8 cellular contexts compared by ENCODE assay signal in the genomic region with DNA sequence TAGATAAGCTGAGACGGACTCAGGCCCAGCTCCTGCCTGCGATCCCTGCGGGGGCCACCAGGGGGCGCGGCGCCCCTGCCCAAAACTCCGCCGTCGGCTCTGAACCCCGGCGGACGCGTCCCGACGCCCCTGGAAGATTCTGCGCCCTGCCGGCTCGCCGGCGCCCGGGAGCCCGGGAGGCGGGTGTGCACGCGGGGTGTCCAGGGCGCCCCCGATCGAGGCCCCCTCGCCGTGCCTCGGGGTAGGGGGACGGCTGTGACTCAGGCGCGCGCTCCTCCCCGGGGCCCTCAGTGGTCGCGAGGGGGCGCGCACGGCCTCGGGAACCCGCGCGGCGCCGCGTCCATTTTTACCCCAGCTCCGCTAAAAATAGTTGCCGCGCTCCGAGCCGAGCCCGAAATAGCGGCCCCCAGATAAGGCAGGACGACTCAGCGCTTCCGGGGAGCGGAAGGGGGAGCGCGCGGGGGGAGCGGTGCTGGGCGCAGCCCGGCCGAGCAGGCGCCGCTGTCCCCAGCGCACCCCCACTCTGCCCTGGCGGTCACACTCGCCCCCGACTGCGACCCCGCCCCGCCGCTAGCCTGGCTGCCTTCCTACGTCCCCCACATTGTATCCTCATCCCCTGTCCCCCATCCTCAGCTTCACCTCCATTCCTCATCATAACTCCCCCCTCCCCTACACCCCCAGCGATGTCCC. TPM values are rescaled to one million over a fixed set of nuclear protein-coding genes. Genes with fewer than 3 reads are reported as not detected.
A peak's percentile ranks its signal among the peaks of the same experiment; 100 is the strongest.
DNase-seq lines count a peak whose midpoint lies in the region; ATAC-seq and TF ChIP-seq lines count a peak whose summit lies in the region.

No MANE protein-coding gene starts in this region.

- H3K79me2 ChIP-seq in PC-3 (ENCODE audit: low read length): no peaks in the 10 kb centered on the region

- H3K9me3 Mint-ChIP-seq in activated T-cell treated with anti-CD3 and anti-CD28 coated beads, Interleukin-2, amount 50 U/mL, for 4 hours: no peaks in the 10 kb centered on the region
- no peaks in the 10 kb centered on the region for H3K9me3 Mint-ChIP-seq in stimulated activated effector memory CD8-positive, alpha-beta T cell treated with anti-CD3 and anti-CD28 coated beads, Interleukin-12 subunit alpha, Interleukin-12 subunit beta, amount 100 ng/mL, for 72 hours

- H3K36me3 ChIP-seq in PC-3 (ENCODE audit: low read depth, low read length): no peaks in the 10 kb centered on the region
- peaks cover 0 to 4% of the 10 kb centered on the region in 2 donors for H3K36me3 ChIP-seq in muscle layer of duodenum (ENCODE audit: control insufficient read depth in 1 of 2, insufficient read depth in 2 of 2, low read length in 2 of 2)

- peak; percentile 86 for TF ChIP-seq CTCF in PC-3 (conservative IDR thresholded peaks at IDR 0.05; ENCODE audit: low read depth, low read length)

- no peaks in the 10 kb centered on the region for H4K20me1 ChIP-seq in PC-3 (ENCODE audit: low read length)

- H3F3A ChIP-seq in PC-3 (ENCODE audit: low read length, unreplicated experiment): no peaks in the 10 kb centered on the region

- peak overlapping the region; percentile 78 for H3K4me2 ChIP-seq in PC-3 (ENCODE audit: low read length)

- H3K36me3 Mint-ChIP-seq in activated T-cell treated with anti-CD3 and anti-CD28 coated beads, Interleukin-2, amount 50 U/mL, for 4 hours (ENCODE audit: insufficient read depth): no peaks in the 10 kb centered on the region
- H3K36me3 Mint-ChIP-seq in stimulated activated effector memory CD8-positive, alpha-beta T cell treated with anti-CD3 and anti-CD28 coated beads, Interleukin-12 subunit alpha, Interleukin-12 subunit beta, amount 100 ng/mL, for 72 hours: peaks cover 13% of the 10 kb centered on the region

- H3K4me1 Mint-ChIP-seq in activated T-cell treated with anti-CD3 and anti-CD28 coated beads, Interleukin-2, amount 50 U/mL, for 4 hours (ENCODE audit: low read depth): peaks cover 31% of the 10 kb centered on the region
- H3K4me1 Mint-ChIP-seq in stimulated activated effector memory CD8-positive, alpha-beta T cell treated with anti-CD3 and anti-CD28 coated beads, Interleukin-12 subunit alpha, Interleukin-12 subunit beta, amount 100 ng/mL, for 72 hours: peaks cover 40% of the 10 kb centered on the region

- no peaks in the 10 kb centered on the region for H3K27me3 Mint-ChIP-seq in activated T-cell treated with anti-CD3 and anti-CD28 coated beads, Interleukin-2, amount 50 U/mL, for 4 hours (ENCODE audit: low read depth)

- H3K4me1 ChIP-seq in PC-3 (ENCODE audit: insufficient read depth, low read length): peaks cover 14% of the 10 kb centered on the region
- peaks cover 3 to 20% of the 10 kb centered on the region in 2 donors for H3K4me1 ChIP-seq in muscle layer of duodenum (ENCODE audit: control insufficient read depth in 1 of 2, insufficient read depth in 2 of 2, low read length in 2 of 2)

- DNase-seq in COLO829 (ENCODE audit: low spot score) (peak; percentile 52), PC-3 (peak; percentile 66)
- peak; percentile 82 for DNase-seq in activated T-cell treated with anti-CD3 and anti-CD28 coated beads, Interleukin-2, amount 50 U/mL, for 4 hours
- DNase-seq in stimulated activated effector memory CD8-positive, alpha-beta T cell treated with anti-CD3 and anti-CD28 coated beads, Interleukin-12 subunit alpha, Interleukin-12 subunit beta, amount 100 ng/mL, for 72 hours (ENCODE audit: low spot score in 2 of 2): peak; percentile 93 to 95

- H3K9me3 ChIP-seq in PC-3 (ENCODE audit: low read length) (no peaks in the 10 kb centered on the region), muscle layer of duodenum (ENCODE audit: control insufficient read depth in 1 of 2, low read length in 2 of 2) (no peaks in the 10 kb centered on the region)

- H3K4me3 ChIP-seq in PC-3 (ENCODE audit: low read length): peak overlapping the region; percentile 76
- peak overlapping the region; percentile 16 to 67 for H3K4me3 ChIP-seq in muscle layer of duodenum (ENCODE audit: low read depth in 1 of 2, low read length in 2 of 2)

- BruUV-seq in PC-3 (replicated peaks; lab: Mats Ljungman, UMichigan): no TSS peak

- peak overlapping the region; percentile 74 for H3K4me3 Mint-ChIP-seq in activated T-cell treated with anti-CD3 and anti-CD28 coated beads, Interleukin-2, amount 50 U/mL, for 4 hours
- H3K4me3 Mint-ChIP-seq in stimulated activated effector memory CD8-positive, alpha-beta T cell treated with anti-CD3 and anti-CD28 coated beads, Interleukin-12 subunit alpha, Interleukin-12 subunit beta, amount 100 ng/mL, for 72 hours: peak overlapping the region; percentile 72

- peak overlapping the region; percentile 87 for H3K27ac Mint-ChIP-seq in stimulated activated effector memory CD8-positive, alpha-beta T cell treated with anti-CD3 and anti-CD28 coated beads, Interleukin-12 subunit alpha, Interleukin-12 subunit beta, amount 100 ng/mL, for 72 hours

- intact Hi-C loops in PC-3 (cut with micrococcal nuclease): loop anchor here (1.0 kb wide), 1 partner anchor 39 kb away; no protein-coding TSS in a partner anchor

- H2AFZ ChIP-seq in PC-3 (ENCODE audit: low read length): peak overlapping the region; percentile 69; the same call in 1 of the 2 replicates

- H3K9me2 ChIP-seq in PC-3 (replicated peaks; ENCODE audit: low read length): no peaks in the 10 kb centered on the region

- peak overlapping the region; percentile 76 for H3K9ac ChIP-seq in PC-3 (ENCODE audit: low read length)

- peak overlapping the region; percentile 20; the same call in 1 of the 2 replicates for H3K27ac ChIP-seq in PC-3 (ENCODE audit: low read length)
- peak overlapping the region; percentile 72 for H3K27ac ChIP-seq in muscle layer of duodenum (ENCODE audit: low read length)

- peak; percentile 55 for ATAC-seq in GM19395 (IDR thresholded peaks at IDR 0.05; ENCODE audit: unreplicated experiment)
- peak; percentile 51 for ATAC-seq in HG03520 (IDR thresholded peaks at IDR 0.05; ENCODE audit: unreplicated experiment)
- peak; percentile 25 for ATAC-seq in PC-3
- peak; percentile 79 to 81 for ATAC-seq in activated T-cell treated with anti-CD3 and anti-CD28 coated beads, Interleukin-2, amount 50 U/mL, for 4 hours
- ATAC-seq in esophagus mucosa: peak; percentile 50
- peak; percentile 85 for ATAC-seq in stimulated activated effector memory CD8-positive, alpha-beta T cell treated with anti-CD3 and anti-CD28 coated beads, Interleukin-12 subunit alpha, Interleukin-12 subunit beta, amount 100 ng/mL, for 72 hours

- CTCF ChIA-PET in PC-3 (lab: Charles Lee): interaction anchor here (0.6 to 1.3 kb wide), 3 partner anchors 39 to 299 kb away, joined by 3 to 60 read pairs (median 13); no protein-coding TSS in a partner anchor

- H3K27me3 ChIP-seq in PC-3 (ENCODE audit: low read length): no peaks in the 10 kb centered on the region
- no peaks in the 10 kb centered on the region for H3K27me3 ChIP-seq in muscle layer of duodenum (ENCODE audit: low read depth, low read length)

- POLR2A ChIA-PET in PC-3 (lab: Charles Lee; ENCODE audit: unreplicated experiment): interaction anchor here (0.6 kb wide), 1 partner anchor 16 kb away, joined by 3 read pairs; no protein-coding TSS in a partner anchor

RNA-seq across cellular contexts. Expression of a gene that starts 16.0 kb away (rescaled TPM):
- total RNA-seq in PC-3 (2014; rRNA removed) (56.2 and 57.3 TPM in 2 replicates), esophagus mucosa (48.5 TPM)
- total RNA-seq in activated T-cell treated with anti-CD3 and anti-CD28 coated beads, Interleukin-2, amount 50 U/mL, for 4 hours: 10 to 100 TPM; 68.0 to 86.2 (median 85.7) TPM

RNA-seq across cellular contexts. Expression of a gene that starts 28.1 kb away (rescaled TPM):
- total RNA-seq in PC-3 (2014; rRNA removed): 35.8 and 60.5 TPM in 2 replicates
- 10 to 100 TPM; 10.5 to 13.4 (median 13.2) TPM for total RNA-seq in activated T-cell treated with anti-CD3 and anti-CD28 coated beads, Interleukin-2, amount 50 U/mL, for 4 hours
- total RNA-seq in esophagus mucosa: 2.5 TPM

RNA-seq across cellular contexts. Expression of a gene that starts 33.3 kb away (rescaled TPM):
- total RNA-seq in PC-3 (2014; rRNA removed): 25.9 and 43.0 TPM in 2 replicates
- 10 to 100 TPM; 45.2 to 57.3 (median 49.1) TPM for total RNA-seq in activated T-cell treated with anti-CD3 and anti-CD28 coated beads, Interleukin-2, amount 50 U/mL, for 4 hours
- total RNA-seq in esophagus mucosa: 6.5 TPM

RNA-seq across cellular contexts. Expression of a gene that starts 34.8 kb away (rescaled TPM):
- total RNA-seq in PC-3 (2014; rRNA removed) (28.6 and 36.4 TPM in 2 replicates), esophagus mucosa (186 TPM)
- 1 to 10 TPM; 1.6 to 6.8 (median 4.1) TPM for total RNA-seq in activated T-cell treated with anti-CD3 and anti-CD28 coated beads, Interleukin-2, amount 50 U/mL, for 4 hours

RNA-seq across cellular contexts. Expression of a gene that starts 57.1 kb away (rescaled TPM):
- 9.5 and 12.9 TPM in 2 replicates for total RNA-seq in PC-3 (2014; rRNA removed)
- total RNA-seq in activated T-cell treated with anti-CD3 and anti-CD28 coated beads, Interleukin-2, amount 50 U/mL, for 4 hours: 1 to 10 TPM in 2 of 3 donors, under 1 TPM in 1; 0.83 to 1.5 (median 1.5) TPM
- total RNA-seq in esophagus mucosa: 1.4 TPM

Comparison
In these comparisons a context has a peak if more than half of its experiments do, and no peak if none do; other contexts are left out.
1. Peak in every context shown above with its lines: DNase-seq, ATAC-seq, H3K4me3 ChIP-seq and H3K27ac ChIP-seq.
2. ATAC-seq: peak in every context shown above with its lines; median percentile 85 in stimulated activated effector memory CD8-positive, alpha-beta T cell treated with anti-CD3 and anti-CD28 coated beads, Interleukin-12 subunit alpha, Interleukin-12 subunit beta, amount 100 ng/mL, for 72 hours; 80 in activated T-cell treated with anti-CD3 and anti-CD28 coated beads, Interleukin-2, amount 50 U/mL, for 4 hours; 55 in GM19395; 51 in HG03520; 50 in esophagus mucosa; 25 in PC-3.